9 cellular contexts compared by ENCODE assay signal in the genomic region with DNA sequence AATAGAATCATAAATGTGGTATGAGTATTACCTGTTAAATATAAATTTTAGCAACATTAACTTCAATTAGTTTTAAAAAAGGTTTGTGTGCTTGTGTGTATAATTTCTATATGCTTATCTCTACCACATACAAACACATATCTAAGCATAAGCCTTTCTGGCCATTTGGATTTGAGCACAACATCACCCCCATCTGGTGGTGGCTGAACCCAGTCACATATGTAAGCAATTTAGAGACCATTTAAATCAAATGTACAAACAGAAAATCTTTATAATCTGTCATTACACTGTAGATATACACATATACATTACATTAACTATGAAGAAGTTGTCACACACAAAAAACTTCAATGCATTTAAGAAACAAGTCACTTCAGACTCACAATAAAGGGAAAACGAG. TPM values are rescaled to one million over a fixed set of nuclear protein-coding genes. Genes with fewer than 3 reads are reported as not detected.
DNase-seq lines count a peak whose midpoint lies in the region; ATAC-seq, FAIRE-seq and TF ChIP-seq lines count a peak whose summit lies in the region.
"Had no signal": no experiment of that assay in that cellular context is flagged by ENCODE, and none has a peak within 500 bp of the region (broad histone marks: within the 10 kb centered on the region; RNA-seq: fewer than 3 reads in every experiment).

No MANE protein-coding gene starts in this region.

- ATAC-seq in GM18873 (IDR thresholded peaks at IDR 0.05; ENCODE audit: low FRiP score, unreplicated experiment) = no peak
- ATAC-seq: CD8-positive, alpha-beta T cell had no signal

- H3K27ac Mint-ChIP-seq in glutamatergic neuron (ENCODE audit: unreplicated experiment) = no peak overlapping the region
- H3K27ac Mint-ChIP-seq: CD8-positive, alpha-beta T cell had no signal

- H3K36me3 Mint-ChIP-seq in glutamatergic neuron (ENCODE audit: unreplicated experiment) = no peaks in the 10 kb centered on the region

- peak; percentile 1 for DNase-seq in NCI-H2171 treated with DMSO at 0.1 percent for 48 hours (lab: John Stamatoyannopoulos, UW)
- no peak for DNase-seq in NCI-H2171 (lab: John Stamatoyannopoulos, UW)
- peak; percentile 10 for DNase-seq in HuH-7 (ENCODE audit: low spot score)
- DNase-seq in glutamatergic neuron = peak; percentile 33
- no peak for DNase-seq in C1 segment of cervical spinal cord (lab: John Stamatoyannopoulos, UW)
- DNase-seq in amniotic stem cell (lab: John Stamatoyannopoulos, UW) = no peak

- no peaks in the 10 kb centered on the region for H3K4me1 Mint-ChIP-seq in glutamatergic neuron (ENCODE audit: low read depth, unreplicated experiment)

- peak; percentile 78 for FAIRE-seq in TTC549 (lab: Jason Lieb, UNC)

- H3K27me3 Mint-ChIP-seq in glutamatergic neuron (ENCODE audit: unreplicated experiment) = no peaks in the 10 kb centered on the region

- no peak for TF ChIP-seq CTCF in glutamatergic neuron (IDR thresholded peaks at IDR 0.05; ENCODE audit: partially characterized antibody, unreplicated experiment)

- no peak overlapping the region for H3K4me3 Mint-ChIP-seq in glutamatergic neuron (ENCODE audit: unreplicated experiment)
- H3K4me3 Mint-ChIP-seq: CD8-positive, alpha-beta T cell had no signal

- peaks cover 5% of the 10 kb centered on the region for H3K9me3 Mint-ChIP-seq in glutamatergic neuron (ENCODE audit: unreplicated experiment)
- H3K9me3 Mint-ChIP-seq: CD8-positive, alpha-beta T cell had no signal

RNA-seq across cellular contexts. Expression of a gene that starts 31.7 kb away (rescaled TPM):
- total RNA-seq in glutamatergic neuron (ENCODE audit: unreplicated experiment) = not detected
- total RNA-seq: CD8-positive, alpha-beta T cell had no signal

Comparison
In these comparisons a context has a peak if more than half of its experiments do, and no peak if none do; other contexts are left out.
1. DNase-seq: peak in NCI-H2171 treated with DMSO at 0.1 percent for 48 hours (single experiment), HuH-7 (single experiment) and glutamatergic neuron (single experiment); none in NCI-H2171 (single experiment), C1 segment of cervical spinal cord (0 of 14) and amniotic stem cell (single experiment).